ENCODE assay signal across 8 cellular contexts in the genomic region with DNA sequence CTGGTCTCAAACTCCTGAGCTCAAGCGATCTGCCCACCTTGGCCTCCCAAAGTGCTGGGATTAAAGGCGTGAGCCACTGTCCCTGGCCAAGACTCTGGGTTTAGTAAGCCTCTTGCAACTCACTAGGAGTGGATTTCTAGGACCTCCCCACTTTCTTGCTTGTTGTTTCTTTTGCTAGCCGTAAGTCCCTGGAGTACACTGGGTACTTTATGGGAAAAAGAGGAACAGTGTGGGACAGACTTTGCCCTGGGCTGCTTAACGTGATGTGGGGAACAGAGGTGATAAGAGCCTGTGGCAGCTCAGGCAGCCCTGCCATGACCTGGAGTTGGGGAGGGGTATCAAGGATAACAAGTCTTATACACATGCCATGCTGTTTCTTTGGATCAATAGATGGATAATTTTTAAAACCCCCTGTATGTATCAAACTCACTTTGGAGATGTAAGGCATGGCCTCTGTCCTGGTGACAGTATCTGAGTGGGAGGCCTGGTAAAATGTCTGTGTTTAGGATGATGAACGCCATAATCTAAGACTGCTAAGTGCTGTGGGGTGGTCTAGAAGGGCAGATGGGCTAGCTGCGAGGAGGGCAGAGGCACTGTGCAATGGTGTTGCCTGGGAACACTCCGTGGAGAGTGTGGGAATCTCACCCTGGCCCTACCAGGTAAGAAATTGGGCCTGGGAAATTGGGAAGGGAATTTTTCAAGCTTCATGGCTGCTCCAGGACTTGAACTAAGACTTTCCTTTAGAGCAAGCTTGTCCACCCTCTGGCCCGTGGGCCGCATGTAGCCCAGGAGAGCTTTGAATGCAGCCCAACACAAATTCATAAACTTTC. TPM values are rescaled to one million over a fixed set of nuclear protein-coding genes. Genes with fewer than 3 reads are reported as not detected.
A peak's percentile ranks its signal among the peaks of the same experiment; 100 is the strongest.
DNase-seq lines count a peak whose midpoint lies in the region; ATAC-seq and TF ChIP-seq lines count a peak whose summit lies in the region.

No MANE protein-coding gene starts in this region.

- H3K27ac ChIP-seq in heart right ventricle (peak overlapping the region; percentile 59 to 92 (median 88)), brain microvascular endothelial cell (peak overlapping the region; percentile 100), muscle layer of duodenum (ENCODE audit: low read length) (peak overlapping the region; percentile 86), upper lobe of right lung (peak overlapping the region; percentile 78)

- DNase-seq in heart right ventricle (no peak), cardiac septum (ENCODE audit: low spot score) (no peak), brain microvascular endothelial cell (no peak), upper lobe of right lung (no peak), NCI-H748 (lab: John Stamatoyannopoulos, UW; ENCODE audit: unreplicated experiment) (no peak), DMS 273 treated with DMSO at 0.1 percent for 48 hours (lab: John Stamatoyannopoulos, UW) (no peak), UCSD-AML1 (lab: John Stamatoyannopoulos, UW; ENCODE audit: unreplicated experiment) (no peak)

- no peak for ATAC-seq in heart right ventricle
- no peak for ATAC-seq in upper lobe of right lung

- H3K36me3 ChIP-seq in heart right ventricle (no peaks in the 10 kb centered on the region), brain microvascular endothelial cell (replicated peaks) (peaks cover 19% of the 10 kb centered on the region), muscle layer of duodenum (ENCODE audit: control insufficient read depth in 1 of 2, insufficient read depth in 2 of 2, low read length in 2 of 2) (peaks cover 0 to 3% of the 10 kb centered on the region in 2 donors), upper lobe of right lung (no peaks in the 10 kb centered on the region)

- H3K4me3 ChIP-seq in heart right ventricle (peak overlapping the region in 6 of 10 donors; percentile 2 to 31 (median 18)), brain microvascular endothelial cell (ENCODE audit: low read depth, low read length) (no peak overlapping the region), muscle layer of duodenum (ENCODE audit: low read depth in 1 of 2, low read length in 2 of 2) (no peak overlapping the region), upper lobe of right lung (no peak overlapping the region)

- 75 to 80% methylated on average over 9 of the region's 9 CpGs for WGBS in heart right ventricle, 2 donors

- intact Hi-C loops in heart right ventricle (cut with DNase I): loop anchor here in 1 of 10 donors (2.0 to 5.0 kb wide), 2 partner anchors 53 to 67 kb away; no protein-coding TSS in a partner anchor
- intact Hi-C loops in cardiac septum (cut with DNase I): loop anchor here (2.0 kb wide), 1 partner anchor 27 kb away; no protein-coding TSS in a partner anchor
- intact Hi-C loops in upper lobe of right lung (cut with DNase I): no loop called here

- in situ Hi-C loops in brain microvascular endothelial cell (cut with HindIII; ENCODE audit: low pct_ligation_motif_present, low sequenced_read_pairs): no loop called here

- TF ChIP-seq CTCF in heart right ventricle (IDR thresholded peaks at IDR 0.05) (no peak), brain microvascular endothelial cell (IDR thresholded peaks at IDR 0.05; ENCODE audit: low read depth, low read length, missing control alignments) (no peak), upper lobe of right lung (IDR thresholded peaks at IDR 0.05) (no peak)

- H3K27me3 ChIP-seq in heart right ventricle (no peaks in the 10 kb centered on the region), brain microvascular endothelial cell (replicated peaks) (no peaks in the 10 kb centered on the region), muscle layer of duodenum (ENCODE audit: low read depth, low read length) (no peaks in the 10 kb centered on the region), upper lobe of right lung (no peaks in the 10 kb centered on the region)

- H3K4me1 ChIP-seq in heart right ventricle: peaks cover 32 to 98% (median 80%) of the 10 kb centered on the region in 9 donors
- H3K4me1 ChIP-seq in muscle layer of duodenum (ENCODE audit: control insufficient read depth in 1 of 2, insufficient read depth in 2 of 2, low read length in 2 of 2): peaks cover 28 to 44% of the 10 kb centered on the region in 2 donors
- peaks cover 71% of the 10 kb centered on the region for H3K4me1 ChIP-seq in upper lobe of right lung

- H3K9me3 ChIP-seq in heart right ventricle (no peaks in the 10 kb centered on the region), muscle layer of duodenum (ENCODE audit: control insufficient read depth in 1 of 2, low read length in 2 of 2) (no peaks in the 10 kb centered on the region), upper lobe of right lung (no peaks in the 10 kb centered on the region)

RNA-seq across cellular contexts. Expression of a gene that starts 54.8 kb away (rescaled TPM):
- total RNA-seq in heart right ventricle: 10 to 100 TPM; 11.3 to 44.8 (median 15.7) TPM
- polyA plus RNA-seq in heart right ventricle: 1 to 10 TPM; 6.2 to 7.8 TPM
- 18.4 TPM for total RNA-seq in cardiac septum
- total RNA-seq in upper lobe of right lung: 31.6 TPM

Comparison
In these comparisons a context has a peak if more than half of its experiments do, and no peak if none do; other contexts are left out.
1. H3K4me3 ChIP-seq: peak in heart right ventricle (6 of 10); none in brain microvascular endothelial cell (single experiment), muscle layer of duodenum (0 of 2) and upper lobe of right lung (single experiment).
2. Peak in every context shown above with its lines, with median percentiles within 50 percentile points of each other: H3K27ac ChIP-seq.